In genomic region chr1:9593492-9594465, GRCh38 we compare ENCODE assay signal across 1 cellular context.
TF ChIP-seq lines count a peak whose summit lies in the region.

No MANE protein-coding gene starts in this region.

TF ChIP-seq in K562, 482 proteins besides CTCF, POLR2A, EP300 and RAD21 (continued from another document and continues in another):
- TF ChIP-seq E2F6 (IDR thresholded peaks at IDR 0.05; ENCODE audit: borderline replicate concordance in 1 of 2, extremely low read depth in 1 of 2, insufficient read depth in 1 of 2, insufficient read length in 1 of 2, low read depth in 1 of 2, low read length in 1 of 2, poor library complexity in 1 of 2, severe bottlenecking in 1 of 2) (no peak), CBFA2T2 (conservative IDR thresholded peaks at IDR 0.05) (no peak), USF1 (CRISPR knock-in tag; IDR thresholded peaks at IDR 0.05) (0 out of 2 replicates have a peak, but pooled peaks have one; percentile 20), ZNF224 (CRISPR knock-in tag; IDR thresholded peaks at IDR 0.05) (no peak), ZKSCAN3 (CRISPR knock-in tag; IDR thresholded peaks at IDR 0.05) (no peak), ZBTB33 (CRISPR knock-in tag; IDR thresholded peaks at IDR 0.05) (0 out of 2 replicates have a peak, but pooled peaks have one; percentile 32), ZNF436 (CRISPR knock-in tag; IDR thresholded peaks at IDR 0.05) (no peak), HMBOX1 (IDR thresholded peaks at IDR 0.05) (peak; percentile 30; the same call in 1 of the 2 replicates), MXI1 (IDR thresholded peaks at IDR 0.05; ENCODE audit: low read depth, low read length) (peak; percentile 65; the same call in 1 of the 2 replicates), HLTF (IDR thresholded peaks at IDR 0.05) (no peak), GATAD2B (IDR thresholded peaks at IDR 0.05; ENCODE audit: borderline replicate concordance) (no peak), ETV1 (tag; conservative IDR thresholded peaks at IDR 0.05; ENCODE audit: low read depth) (peak; percentile 88), FOXM1 (IDR thresholded peaks at IDR 0.05; ENCODE audit: low read depth) (no peak), FOXM1 (CRISPR knock-in tag; IDR thresholded peaks at IDR 0.05; ENCODE audit: low read depth) (no peak), GABPA (tag; conservative IDR thresholded peaks at IDR 0.05; ENCODE audit: low read depth) (peak; percentile 68), GABPB1 (CRISPR knock-in tag; IDR thresholded peaks at IDR 0.05) (peak; percentile 60), ZNF707 (CRISPR knock-in tag; conservative IDR thresholded peaks at IDR 0.05) (no peak), ETV5 (CRISPR knock-in tag; IDR thresholded peaks at IDR 0.05; ENCODE audit: low read depth) (peak; percentile 79), SP2 (IDR thresholded peaks at IDR 0.05; ENCODE audit: extremely low read depth, low read depth, low read length, poor library complexity, severe bottlenecking) (no peak), ZNF146 (CRISPR knock-in tag; IDR thresholded peaks at IDR 0.05; ENCODE audit: unreplicated experiment) (no peak), FOXK1 (CRISPR knock-in tag; IDR thresholded peaks at IDR 0.05; ENCODE audit: borderline replicate concordance) (peak; percentile 86; the same call in 1 of the 2 replicates), FOXK2 (conservative IDR thresholded peaks at IDR 0.05 in 1 of 2, IDR thresholded peaks at IDR 0.05 in 1 of 2; ENCODE audit: low read depth in 2 of 2) (peak; percentile 83 to 88), HCFC1 (IDR thresholded peaks at IDR 0.05; ENCODE audit: low read depth, low read length) (0 out of 2 replicates have a peak, but pooled peaks have one; percentile 23), PCBP2 (IDR thresholded peaks at IDR 0.05; ENCODE audit: low read depth, low read length, poor library complexity, severe bottlenecking) (no peak), KAT8 (IDR thresholded peaks at IDR 0.05; ENCODE audit: low read depth) (no peak), UBTF (IDR thresholded peaks at IDR 0.05; ENCODE audit: borderline replicate concordance in 1 of 2, low read depth in 2 of 2, low read length in 2 of 2) (0 out of 4 replicates have a peak, but pooled peaks of 1 of the 2 experiments have one; percentile 39), JUND (IDR thresholded peaks at IDR 0.05; ENCODE audit: borderline replicate concordance, low read depth, low read length) (peak; percentile 49; the same call in 1 of the 2 replicates), JUND (tag; IDR thresholded peaks at IDR 0.05; ENCODE audit: borderline replicate concordance, low read depth, low read length) (no peak), DDX20 (tag; IDR thresholded peaks at IDR 0.05; ENCODE audit: low read depth) (no peak), RCOR1 (IDR thresholded peaks at IDR 0.05; ENCODE audit: borderline replicate concordance in 1 of 2, low read depth in 2 of 2, low read length in 2 of 2) (peak in 1 of 2 experiments; percentile 68; a peak in 2 of 4 replicates), ESRRB (CRISPR knock-in tag; IDR thresholded peaks at IDR 0.05; ENCODE audit: borderline replicate concordance) (no peak), SIN3A (IDR thresholded peaks at IDR 0.05; ENCODE audit: borderline replicate concordance in 2 of 2, control insufficient read depth in 1 of 2, low read depth in 2 of 2, low read length in 2 of 2) (peak in 1 of 2 experiments; percentile 85; a peak in 1 of 4 replicates), EHMT2 (IDR thresholded peaks at IDR 0.05) (peak; percentile 79), SMARCB1 (IDR thresholded peaks at IDR 0.05; ENCODE audit: insufficient read length, low read depth) (no peak), ZNF778 (CRISPR knock-in tag; IDR thresholded peaks at IDR 0.05) (no peak), SREBF1 (IDR thresholded peaks at IDR 0.05; ENCODE audit: borderline replicate concordance, low read depth, low read length) (no peak), CCNT2 (IDR thresholded peaks at IDR 0.05; ENCODE audit: borderline replicate concordance, extremely low read depth, insufficient read length, low read depth, low read length) (no peak), ZNF445 (CRISPR knock-in tag; IDR thresholded peaks at IDR 0.05; ENCODE audit: low read depth) (no peak), TFAP4 (CRISPR knock-in tag; IDR thresholded peaks at IDR 0.05; ENCODE audit: borderline replicate concordance) (peak; percentile 80), EZH2 (IDR thresholded peaks at IDR 0.05; ENCODE audit: borderline replicate concordance, low read depth, low read length) (no peak), THRAP3 (IDR thresholded peaks at IDR 0.05; ENCODE audit: borderline replicate concordance) (no peak), MTA3 (IDR thresholded peaks at IDR 0.05; ENCODE audit: borderline replicate concordance) (0 out of 2 replicates have a peak, but pooled peaks have one; percentile 30), MNT (conservative IDR thresholded peaks at IDR 0.05) (peak in 1 of 2 experiments; percentile 77; a peak in 3 of 4 replicates), ZNF175 (CRISPR knock-in tag; IDR thresholded peaks at IDR 0.05; ENCODE audit: low read depth) (no peak), NCOA2 (IDR thresholded peaks at IDR 0.05; ENCODE audit: partially characterized antibody in 2 of 2) (no peak)
